Comparison of ENCODE assay signal across 12 cellular contexts in the genomic region with DNA sequence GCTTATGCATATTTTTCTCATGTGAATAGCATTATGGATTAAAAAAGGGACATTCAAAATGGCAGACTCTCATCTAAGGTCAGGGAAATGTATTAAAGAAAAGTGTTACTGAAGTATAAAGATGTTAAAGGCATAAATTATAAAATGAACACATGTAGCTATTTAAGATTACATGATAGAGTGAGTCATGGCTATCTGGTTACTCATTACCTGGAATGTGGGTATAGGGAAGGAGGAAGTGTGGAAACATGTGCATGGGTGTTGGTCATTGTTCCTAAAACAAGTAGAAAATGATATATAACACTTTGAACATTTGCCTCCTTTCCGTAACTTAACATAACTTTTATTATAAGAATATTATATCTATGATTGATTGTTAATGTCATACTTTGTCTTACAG.
DNase-seq lines count a peak whose midpoint lies in the region; ATAC-seq and TF ChIP-seq lines count a peak whose summit lies in the region.
"Had no signal": no experiment of that assay in that cellular context is flagged by ENCODE, and none has a peak within 500 bp of the region (broad histone marks: within the 10 kb centered on the region; RNA-seq: fewer than 3 reads in every experiment).

No MANE protein-coding gene starts in this region.

- H2AFZ ChIP-seq in PC-9 (no peak overlapping the region), osteoblast (ENCODE audit: low read length) (no peak overlapping the region)

- peak overlapping the region; percentile 42 for H3K4me2 ChIP-seq in PC-9
- H3K4me2 ChIP-seq in osteoblast (ENCODE audit: insufficient read depth, low read length), result no peak overlapping the region

- no peak for TF ChIP-seq CTCF in PC-9 (conservative IDR thresholded peaks at IDR 0.05)
- TF ChIP-seq CTCF in osteoblast (IDR thresholded peaks at IDR 0.05; ENCODE audit: extremely low read depth, low read depth, low read length), result no peak

- no peak overlapping the region for H3K4me3 ChIP-seq in PC-9
- H3K4me3 ChIP-seq in osteoblast (ENCODE audit: insufficient read depth, low read length), result no peak overlapping the region

- no TSS peak for BruUV-seq in PC-9 (replicated peaks; lab: Mats Ljungman, UMichigan)

- H3K4me1 ChIP-seq in PC-9 (replicated peaks; ENCODE audit: insufficient read depth) (peaks cover 20% of the 10 kb centered on the region), osteoblast (ENCODE audit: insufficient read depth, low read length) (peaks cover 17% of the 10 kb centered on the region)

- H3K27ac Mint-ChIP-seq in naive thymus-derived CD8-positive, alpha-beta T cell, result no peak overlapping the region

- H3K79me2 ChIP-seq in PC-9 (ENCODE audit: low read depth) (peaks cover 14% of the 10 kb centered on the region; the same call in 1 of the 2 replicates), osteoblast (ENCODE audit: insufficient read depth, low read length) (peaks cover 94% of the 10 kb centered on the region)

- no peaks in the 10 kb centered on the region for H3K9me2 ChIP-seq in PC-9 (ENCODE audit: insufficient read depth)

- no peaks in the 10 kb centered on the region for H3K36me3 Mint-ChIP-seq in naive thymus-derived CD8-positive, alpha-beta T cell
- H3K36me3 Mint-ChIP-seq: naive B cell had no signal

- POLR2A ChIA-PET in PC-9 (lab: Charles Lee; ENCODE audit: unreplicated experiment), result interaction anchor here (0.6 kb wide), 1 partner anchor 140 kb away, joined by 3 read pairs; no protein-coding TSS in a partner anchor
- POLR2A ChIA-PET in naive thymus-derived CD8-positive, alpha-beta T cell (lab: Charles Lee), result no interaction called here

- peaks cover 10% of the 10 kb centered on the region for H3F3A ChIP-seq in PC-9 (ENCODE audit: insufficient read depth, low read depth)

- no peaks in the 10 kb centered on the region for H3K27me3 ChIP-seq in PC-9 (ENCODE audit: insufficient read depth, low read depth)
- no peaks in the 10 kb centered on the region for H3K27me3 ChIP-seq in osteoblast (ENCODE audit: insufficient read depth, low read length)

- peaks cover 0 to 18% (median 0%) of the 10 kb centered on the region in 4 donors for H3K4me1 Mint-ChIP-seq in naive thymus-derived CD8-positive, alpha-beta T cell

- H3K27me3 Mint-ChIP-seq in naive thymus-derived CD8-positive, alpha-beta T cell, result peaks cover 0 to 2% (median 0%) of the 10 kb centered on the region in 5 donors
- H3K27me3 Mint-ChIP-seq: naive B cell had no signal

- no peaks in the 10 kb centered on the region for H3K9me3 Mint-ChIP-seq in naive thymus-derived CD8-positive, alpha-beta T cell

- DNase-seq in PC-9 (peak in 1 of 2 experiments; percentile 78), osteoblast (ENCODE audit: insufficient read length, low spot score, missing footprints) (peak; percentile 69), NCI-H2029 treated with DMSO at 0.1 percent for 48 hours (lab: John Stamatoyannopoulos, UW) (no peak)
- DNase-seq in naive thymus-derived CD8-positive, alpha-beta T cell, result no peak
- DNase-seq: amniotic stem cell, naive B cell, NCI-H2227 treated with DMSO at 0.1 percent for 48 hours, T-helper 1 cell had no signal

- H4K20me1 ChIP-seq in PC-9 (ENCODE audit: insufficient read depth) (no peaks in the 10 kb centered on the region), osteoblast (ENCODE audit: insufficient read depth, low read length) (peaks cover 20% of the 10 kb centered on the region)

- H3K27ac ChIP-seq in PC-9 (peak overlapping the region; percentile 59), osteoblast (ENCODE audit: low read depth, low read length) (peak overlapping the region; percentile 50)

- intact Hi-C loops in PC-9 (cut with micrococcal nuclease; ENCODE audit: unreplicated experiment), result loop anchor here (1.0 kb wide), 1 partner anchor 11 kb away; no protein-coding TSS in a partner anchor

- no peak overlapping the region for H3K4me3 Mint-ChIP-seq in naive thymus-derived CD8-positive, alpha-beta T cell
- H3K4me3 Mint-ChIP-seq: naive B cell had no signal

- ATAC-seq in GM19463 (IDR thresholded peaks at IDR 0.05; ENCODE audit: unreplicated experiment), result peak; percentile 44
- ATAC-seq in esophagus mucosa, result peak; percentile 95
- ATAC-seq in GM19395 (IDR thresholded peaks at IDR 0.05; ENCODE audit: unreplicated experiment), result no peak
- no peak for ATAC-seq in HG03432 (IDR thresholded peaks at IDR 0.05; ENCODE audit: unreplicated experiment)
- no peak for ATAC-seq in naive thymus-derived CD8-positive, alpha-beta T cell

- H3K36me3 ChIP-seq in PC-9 (ENCODE audit: low read depth) (no peaks in the 10 kb centered on the region), osteoblast (ENCODE audit: insufficient read depth, low read length) (no peaks in the 10 kb centered on the region)

- no peaks in the 10 kb centered on the region for H3K9me3 ChIP-seq in PC-9 (ENCODE audit: insufficient read depth, low read depth)
- H3K9me3 ChIP-seq in osteoblast (ENCODE audit: low read depth, low read length), result no peaks in the 10 kb centered on the region

- CTCF ChIA-PET in PC-9 (lab: Charles Lee), result no interaction called here

Comparison
In these comparisons a context has a peak if more than half of its experiments do, and no peak if none do; other contexts are left out.
1. ATAC-seq: peak in GM19463 (single experiment) and esophagus mucosa (single experiment); none in GM19395 (single experiment), HG03432 (single experiment) and naive thymus-derived CD8-positive, alpha-beta T cell (0 of 2).